ENCODE assay signal across 8 cellular contexts in the genomic region with DNA sequence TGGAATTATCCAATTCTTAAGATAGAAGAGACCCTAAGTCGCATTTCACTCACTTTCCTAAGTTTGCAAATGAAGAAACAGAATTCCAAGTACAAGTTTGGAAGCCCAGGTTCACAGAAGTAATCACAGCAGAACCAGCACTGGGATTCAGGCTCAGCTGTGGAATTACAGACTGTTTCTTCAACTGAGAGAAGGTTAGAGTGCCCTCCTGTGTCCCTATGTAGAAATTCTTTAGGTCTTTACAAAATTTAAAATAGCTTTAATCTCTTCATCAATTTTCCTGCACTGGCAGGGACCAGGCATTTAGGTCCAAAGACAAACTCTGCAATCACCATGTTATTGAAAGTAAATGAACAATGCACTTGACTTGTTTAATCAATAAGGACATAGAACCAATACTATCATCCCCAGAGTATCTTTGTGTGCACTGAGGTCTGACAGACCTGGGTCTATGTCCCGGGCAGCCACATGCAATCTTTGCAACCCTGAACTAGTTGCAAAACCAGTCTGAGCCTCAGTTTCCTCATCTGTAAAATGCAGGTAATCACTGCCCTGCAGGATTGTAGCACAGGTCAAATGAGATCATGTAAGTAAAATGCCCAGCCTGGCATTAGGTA. TPM values are rescaled to one million over a fixed set of nuclear protein-coding genes. Genes with fewer than 3 reads are reported as not detected.
DNase-seq lines count a peak whose midpoint lies in the region; ATAC-seq and TF ChIP-seq lines count a peak whose summit lies in the region.

No MANE protein-coding gene starts in this region.

- TF ChIP-seq CTCF in cardiac muscle cell (IDR thresholded peaks at IDR 0.05; ENCODE audit: low read depth, low read length) (peak; percentile 54), body of pancreas (IDR thresholded peaks at IDR 0.05) (peak in 6 of 7 experiments; percentile 8 to 44 (median 34))

- ATAC-seq in Right ventricle myocardium inferior (no peak), body of pancreas (peak; percentile 55), HG03457 (IDR thresholded peaks at IDR 0.05; ENCODE audit: unreplicated experiment) (no peak), HG03196 (IDR thresholded peaks at IDR 0.05; ENCODE audit: unreplicated experiment) (no peak), GM18858 (IDR thresholded peaks at IDR 0.05; ENCODE audit: unreplicated experiment) (no peak)

- no peak for TF ChIP-seq POLR2A in body of pancreas (IDR thresholded peaks at IDR 0.05)

- DNase-seq in cardiac muscle cell (ENCODE audit: low read depth in 1 of 2, low spot score in 1 of 2), result peak; percentile 51 to 69
- DNase-seq in Right ventricle myocardium inferior (ENCODE audit: missing footprints), result no peak
- peak; percentile 25 for DNase-seq in NCI-H2227 treated with DMSO at 0.1 percent for 48 hours (lab: John Stamatoyannopoulos, UW)
- DNase-seq in body of pancreas, result no peak
- peak; percentile 63 to 75 for DNase-seq in lung microvascular endothelial cell (ENCODE audit: low read depth in 2 of 2)

- intact Hi-C loops in Right ventricle myocardium inferior (cut with DNase I) (no loop called here), body of pancreas (cut with DNase I) (no loop called here)

- peaks cover 16% of the 10 kb centered on the region for H3K4me1 ChIP-seq in cardiac muscle cell (ENCODE audit: low read depth)
- H3K4me1 ChIP-seq in body of pancreas, result no peaks in the 10 kb centered on the region

- no peak overlapping the region for H3K27ac ChIP-seq in cardiac muscle cell
- no peak overlapping the region for H3K27ac ChIP-seq in body of pancreas

- H3K9me3 ChIP-seq in cardiac muscle cell (ENCODE audit: low read depth) (no peaks in the 10 kb centered on the region), body of pancreas (no peaks in the 10 kb centered on the region)

- H3K36me3 ChIP-seq in cardiac muscle cell (no peaks in the 10 kb centered on the region), body of pancreas (replicated peaks in 1 of 2; ENCODE audit: insufficient read depth in 1 of 2, low read depth in 2 of 2) (no peaks in the 10 kb centered on the region)

- peaks cover 5% of the 10 kb centered on the region for H3K27me3 ChIP-seq in cardiac muscle cell
- H3K27me3 ChIP-seq in body of pancreas, result no peaks in the 10 kb centered on the region

- H3K4me3 ChIP-seq in cardiac muscle cell, result no peak overlapping the region
- H3K4me3 ChIP-seq in body of pancreas, result no peak overlapping the region

- WGBS in body of pancreas, 2 donors, result 44 to 46% methylated on average over 2 of the region's 2 CpGs

RNA-seq across cellular contexts. Expression of gene PLCXD2, which starts 16.9 kb away (rescaled TPM):
- total RNA-seq in cardiac muscle cell (1.4 and 2.5 TPM in 2 replicates), Right ventricle myocardium inferior (4.0 TPM), body of pancreas (10 to 100 TPM in 1 of 2 donors, 1 to 10 TPM in 1; 5.2 to 23.4 TPM), lung microvascular endothelial cell (0.60 and 1.7 TPM in 2 replicates)
- polyA plus RNA-seq in cardiac muscle cell, result 1.1 and 1.5 TPM in 2 replicates

Comparison
In these comparisons a context has a peak if more than half of its experiments do, and no peak if none do; other contexts are left out.
1. DNase-seq: peak in cardiac muscle cell (2 of 2), NCI-H2227 treated with DMSO at 0.1 percent for 48 hours (single experiment) and lung microvascular endothelial cell (2 of 2); none in Right ventricle myocardium inferior (single experiment) and body of pancreas (0 of 4).